8 cellular contexts compared by ENCODE assay signal in genomic region chr20:35662541-35662940, GRCh38. TPM values are rescaled to one million over a fixed set of nuclear protein-coding genes. Genes with fewer than 3 reads are reported as not detected.
A peak's percentile ranks its signal among the peaks of the same experiment; 100 is the strongest.
DNase-seq lines count a peak whose midpoint lies in the region; ATAC-seq and TF ChIP-seq lines count a peak whose summit lies in the region.
"Had no signal": no experiment of that assay in that cellular context is flagged by ENCODE, and none has a peak within 500 bp of the region (broad histone marks: within the 10 kb centered on the region; RNA-seq: fewer than 3 reads in every experiment).

No MANE protein-coding gene starts in this region.

- peaks cover 56% of the 10 kb centered on the region for H3K4me1 Mint-ChIP-seq in T-helper 1 cell treated with Interleukin-12 subunit alpha and Interleukin-12 subunit beta and Interleukin-4 antibody, amounts not matched to agents 30 μg/mL and 1 μg/mL, for 36 hours (ENCODE audit: low read depth)

- H3K27ac ChIP-seq in HCT116 (ENCODE audit: low read depth, low read length) (no peak overlapping the region), esophagus squamous epithelium (peak overlapping the region in 3 of 4 donors; percentile 35 to 98 (median 96)), skin epidermis (peak overlapping the region in 2 of 21 experiments; percentile 98 to 100)

- POLR2A ChIA-PET in HCT116 (lab: Charles Lee): no interaction called here

- TF ChIP-seq CTCF in HCT116 (IDR thresholded peaks at IDR 0.05 in 2 of 3, conservative IDR thresholded peaks at IDR 0.05 in 1 of 3; ENCODE audit: borderline replicate concordance in 1 of 3, insufficient read depth in 1 of 3, low read depth in 2 of 3, low read length in 2 of 3) (no peak), esophagus squamous epithelium (IDR thresholded peaks at IDR 0.05) (no peak)

- H3K4me3 ChIP-seq in HCT116 (replicated peaks in 1 of 2; ENCODE audit: low read depth in 1 of 2, low read length in 2 of 2) (peak overlapping the region in 1 of 2 experiments; percentile 79; a peak in 1 of 4 replicates), esophagus squamous epithelium (peak overlapping the region in 3 of 4 donors; percentile 78 to 96 (median 91)), skin epidermis (peak overlapping the region in 4 of 7 experiments; percentile 68 to 97 (median 86))

- H4K20me1 ChIP-seq in HCT116 (ENCODE audit: insufficient read depth): peaks cover 48% of the 10 kb centered on the region

- no peak for TF ChIP-seq POLR2A in HCT116 (IDR thresholded peaks at IDR 0.05; ENCODE audit: borderline replicate concordance, extremely low read depth, insufficient read depth, insufficient read length)
- TF ChIP-seq POLR2A in esophagus squamous epithelium (IDR thresholded peaks at IDR 0.05): no peak

- H3K36me3 ChIP-seq in HCT116 (ENCODE audit: control insufficient read depth in 1 of 2, insufficient read depth in 2 of 2, low read length in 2 of 2) (peaks cover 0 to under 1% of the 10 kb centered on the region in 2 experiments; a peak in 2 of 4 replicates), esophagus squamous epithelium (no peaks in the 10 kb centered on the region)

- TF ChIP-seq RAD21 in HCT116 (IDR thresholded peaks at IDR 0.05; ENCODE audit: low read depth): no peak

- WGBS in esophagus squamous epithelium, 2 donors: 13% methylated on average over 2 of the region's 2 CpGs

- H3K27ac Mint-ChIP-seq in T-helper 1 cell treated with Interleukin-12 subunit alpha and Interleukin-12 subunit beta and Interleukin-4 antibody, amounts not matched to agents 30 μg/mL and 1 μg/mL, for 36 hours: peak overlapping the region; percentile 84

- H3K9me2 ChIP-seq in HCT116 (ENCODE audit: insufficient read depth): no peaks in the 10 kb centered on the region

- H3K27me3 Mint-ChIP-seq in T-helper 1 cell treated with Interleukin-12 subunit alpha and Interleukin-12 subunit beta and Interleukin-4 antibody, amounts not matched to agents 30 μg/mL and 1 μg/mL, for 36 hours (ENCODE audit: low read depth): no peaks in the 10 kb centered on the region

- H3K27me3 ChIP-seq in HCT116 (ENCODE audit: insufficient read depth, low read length) (no peaks in the 10 kb centered on the region), esophagus squamous epithelium (no peaks in the 10 kb centered on the region)

- no peak for DNase-seq in HCT116 (ENCODE audit: low read depth, low spot score)
- no peak for DNase-seq in esophagus squamous epithelium (lab: John Stamatoyannopoulos, UW)
- DNase-seq in NCI-H187 (lab: John Stamatoyannopoulos, UW): no peak
- DNase-seq: NCI-H2029 treated with DMSO at 0.1 percent for 48 hours had no signal

- H3K9me3 Mint-ChIP-seq in T-helper 1 cell treated with Interleukin-12 subunit alpha and Interleukin-12 subunit beta and Interleukin-4 antibody, amounts not matched to agents 30 μg/mL and 1 μg/mL, for 36 hours: no peaks in the 10 kb centered on the region

- H3K4me3 Mint-ChIP-seq in T-helper 1 cell treated with Interleukin-12 subunit alpha and Interleukin-12 subunit beta and Interleukin-4 antibody, amounts not matched to agents 30 μg/mL and 1 μg/mL, for 36 hours: peak overlapping the region; percentile 87

- no TSS peak for BruUV-seq in HCT116 (replicated peaks; lab: Mats Ljungman, UMichigan)

- intact Hi-C loops in HCT116 (cut with micrococcal nuclease) (loop anchor here (2.0 kb wide), 1 partner anchor 44 kb away; no protein-coding TSS in a partner anchor), esophagus squamous epithelium (cut with DNase I) (no loop called here)

- peak overlapping the region; percentile 97 for H3K9ac ChIP-seq in HCT116 (ENCODE audit: low read length)

- H3K79me2 ChIP-seq in HCT116 (ENCODE audit: insufficient read depth, low read length): peaks cover 72% of the 10 kb centered on the region

- CTCF ChIA-PET in HCT116 (lab: Charles Lee): no interaction called here

- no peak overlapping the region for H2AFZ ChIP-seq in HCT116 (ENCODE audit: low read depth, low read length, poor library complexity, severe bottlenecking)

- ATAC-seq in HCT116: no peak
- ATAC-seq in HG02885 (IDR thresholded peaks at IDR 0.05; ENCODE audit: poor library complexity, unreplicated experiment): no peak
- ATAC-seq in HG02938 (IDR thresholded peaks at IDR 0.05; ENCODE audit: unreplicated experiment): no peak

- H3K4me2 ChIP-seq in HCT116 (ENCODE audit: low read length): peak overlapping the region; percentile 80

- RAD21 ChIA-PET in HCT116 (lab: Charles Lee; ENCODE audit: low non-redundant PET in 1 of 2, low total read pairs in 2 of 2, uncharacterized antibody in 2 of 2, unreplicated experiment in 2 of 2): no interaction called here

- H3K4me1 ChIP-seq in HCT116 (ENCODE audit: control insufficient read depth in 1 of 2, insufficient read depth in 2 of 2, low read length in 2 of 2) (peaks cover 31 to 43% of the 10 kb centered on the region in 2 experiments), esophagus squamous epithelium (peaks cover 11 to 67% (median 39%) of the 10 kb centered on the region in 3 donors)

- H3K36me3 Mint-ChIP-seq in T-helper 1 cell treated with Interleukin-12 subunit alpha and Interleukin-12 subunit beta and Interleukin-4 antibody, amounts not matched to agents 30 μg/mL and 1 μg/mL, for 36 hours (ENCODE audit: low read depth): peaks cover 13% of the 10 kb centered on the region

- H3K9me3 ChIP-seq in HCT116 (ENCODE audit: control insufficient read depth in 1 of 2, insufficient read depth in 1 of 2, low read depth in 1 of 2, low read length in 2 of 2) (no peaks in the 10 kb centered on the region), esophagus squamous epithelium (no peaks in the 10 kb centered on the region)

TF ChIP-seq in HCT116, 20 proteins besides CTCF, POLR2A, EP300 and RAD21:
- no peak for TF ChIP-seq ELF1 (IDR thresholded peaks at IDR 0.05; ENCODE audit: borderline replicate concordance, low read depth)
- no peak for TF ChIP-seq MAX (IDR thresholded peaks at IDR 0.05)
- TF ChIP-seq ZNF274 (IDR thresholded peaks at IDR 0.05; ENCODE audit: low read depth, low read length): no peak
- no peak for TF ChIP-seq JUND (IDR thresholded peaks at IDR 0.05)
- no peak for TF ChIP-seq EZH2 (IDR thresholded peaks at IDR 0.05)
- TF ChIP-seq TCF7L2 (IDR thresholded peaks at IDR 0.05; ENCODE audit: borderline replicate concordance, extremely low read depth, insufficient read depth, insufficient read length): no peak
- no peak for TF ChIP-seq EZH2phosphoT487 (IDR thresholded peaks at IDR 0.05; ENCODE audit: borderline replicate concordance)

RNA-seq across cellular contexts. Expression of gene CPNE1, which starts 2.2 kb away (rescaled TPM):
- 333 TPM for total RNA-seq in HCT116 (2021; ENCODE audit: unreplicated experiment)
- 304 and 307 TPM in 2 replicates for polyA plus RNA-seq in HCT116 (2012)
- 10 to 100 TPM; 47.3 to 98.2 (median 75.9) TPM for total RNA-seq in esophagus squamous epithelium

RNA-seq across cellular contexts. Expression of gene RBM12, which starts 2.2 kb away (rescaled TPM):
- 110 TPM for total RNA-seq in HCT116 (2021; ENCODE audit: unreplicated experiment)
- polyA plus RNA-seq in HCT116 (2012): 48.6 and 49.1 TPM in 2 replicates
- total RNA-seq in esophagus squamous epithelium: 10 to 100 TPM; 14.2 to 35.5 (median 30.0) TPM

RNA-seq across cellular contexts. Expression of gene NFS1, which starts 36.6 kb away (rescaled TPM):
- total RNA-seq in HCT116 (2021; ENCODE audit: unreplicated experiment) (33.9 TPM), esophagus squamous epithelium (10 to 100 TPM; 16.4 to 39.9 (median 24.2) TPM)
- 16.2 and 21.6 TPM in 2 replicates for polyA plus RNA-seq in HCT116 (2012)

RNA-seq across cellular contexts. Expression of gene ROMO1, which starts 36.7 kb away (rescaled TPM):
- total RNA-seq in HCT116 (2021; ENCODE audit: unreplicated experiment) (167 TPM), esophagus squamous epithelium (100 to 1,000 TPM; 178 to 290 (median 228) TPM)
- polyA plus RNA-seq in HCT116 (2012): 257 TPM in 2 replicates

RNA-seq across cellular contexts. Expression of gene SPAG4, which starts 46.9 kb away (rescaled TPM):
- total RNA-seq in HCT116 (2021; ENCODE audit: unreplicated experiment) (6.2 TPM), esophagus squamous epithelium (1 to 10 TPM in 2 of 4 donors, under 1 TPM in 2; 0.44 to 4.8 (median 2.6) TPM)
- 10.3 and 12.9 TPM in 2 replicates for polyA plus RNA-seq in HCT116 (2012)
